1 cellular context compared by ENCODE assay signal in the genomic region with DNA sequence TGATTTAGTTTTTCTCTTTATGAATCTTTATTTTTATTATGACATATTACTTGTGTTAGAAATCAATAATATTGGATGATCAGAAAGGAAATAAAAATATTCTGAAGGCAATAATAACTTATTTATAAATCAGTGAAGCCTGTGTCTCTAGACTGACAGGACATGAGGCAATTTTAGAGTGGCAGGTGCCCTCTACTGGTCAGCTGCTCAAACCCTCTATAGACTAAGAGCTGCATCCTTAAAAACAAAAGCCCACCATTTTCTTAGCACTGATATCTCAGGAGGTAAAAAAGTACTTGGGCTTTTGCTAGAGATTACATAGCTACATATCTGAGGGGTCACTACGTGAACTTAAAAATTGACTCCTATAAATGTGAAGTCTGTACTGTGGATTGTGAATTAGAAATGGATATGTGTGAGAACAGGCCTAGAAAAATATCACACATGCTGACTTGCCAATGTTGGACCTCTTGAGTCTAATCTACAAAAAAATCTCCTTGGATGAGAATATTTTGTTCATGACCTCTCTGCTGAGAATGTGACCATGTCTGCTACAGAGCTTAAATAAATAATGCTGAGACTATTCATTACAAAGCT.
TF ChIP-seq lines count a peak whose summit lies in the region.

No MANE protein-coding gene starts in this region.

TF ChIP-seq in HepG2, 621 proteins besides CTCF, POLR2A, EP300 and RAD21 (continued from another document):
- TF ChIP-seq, protein P1, sequence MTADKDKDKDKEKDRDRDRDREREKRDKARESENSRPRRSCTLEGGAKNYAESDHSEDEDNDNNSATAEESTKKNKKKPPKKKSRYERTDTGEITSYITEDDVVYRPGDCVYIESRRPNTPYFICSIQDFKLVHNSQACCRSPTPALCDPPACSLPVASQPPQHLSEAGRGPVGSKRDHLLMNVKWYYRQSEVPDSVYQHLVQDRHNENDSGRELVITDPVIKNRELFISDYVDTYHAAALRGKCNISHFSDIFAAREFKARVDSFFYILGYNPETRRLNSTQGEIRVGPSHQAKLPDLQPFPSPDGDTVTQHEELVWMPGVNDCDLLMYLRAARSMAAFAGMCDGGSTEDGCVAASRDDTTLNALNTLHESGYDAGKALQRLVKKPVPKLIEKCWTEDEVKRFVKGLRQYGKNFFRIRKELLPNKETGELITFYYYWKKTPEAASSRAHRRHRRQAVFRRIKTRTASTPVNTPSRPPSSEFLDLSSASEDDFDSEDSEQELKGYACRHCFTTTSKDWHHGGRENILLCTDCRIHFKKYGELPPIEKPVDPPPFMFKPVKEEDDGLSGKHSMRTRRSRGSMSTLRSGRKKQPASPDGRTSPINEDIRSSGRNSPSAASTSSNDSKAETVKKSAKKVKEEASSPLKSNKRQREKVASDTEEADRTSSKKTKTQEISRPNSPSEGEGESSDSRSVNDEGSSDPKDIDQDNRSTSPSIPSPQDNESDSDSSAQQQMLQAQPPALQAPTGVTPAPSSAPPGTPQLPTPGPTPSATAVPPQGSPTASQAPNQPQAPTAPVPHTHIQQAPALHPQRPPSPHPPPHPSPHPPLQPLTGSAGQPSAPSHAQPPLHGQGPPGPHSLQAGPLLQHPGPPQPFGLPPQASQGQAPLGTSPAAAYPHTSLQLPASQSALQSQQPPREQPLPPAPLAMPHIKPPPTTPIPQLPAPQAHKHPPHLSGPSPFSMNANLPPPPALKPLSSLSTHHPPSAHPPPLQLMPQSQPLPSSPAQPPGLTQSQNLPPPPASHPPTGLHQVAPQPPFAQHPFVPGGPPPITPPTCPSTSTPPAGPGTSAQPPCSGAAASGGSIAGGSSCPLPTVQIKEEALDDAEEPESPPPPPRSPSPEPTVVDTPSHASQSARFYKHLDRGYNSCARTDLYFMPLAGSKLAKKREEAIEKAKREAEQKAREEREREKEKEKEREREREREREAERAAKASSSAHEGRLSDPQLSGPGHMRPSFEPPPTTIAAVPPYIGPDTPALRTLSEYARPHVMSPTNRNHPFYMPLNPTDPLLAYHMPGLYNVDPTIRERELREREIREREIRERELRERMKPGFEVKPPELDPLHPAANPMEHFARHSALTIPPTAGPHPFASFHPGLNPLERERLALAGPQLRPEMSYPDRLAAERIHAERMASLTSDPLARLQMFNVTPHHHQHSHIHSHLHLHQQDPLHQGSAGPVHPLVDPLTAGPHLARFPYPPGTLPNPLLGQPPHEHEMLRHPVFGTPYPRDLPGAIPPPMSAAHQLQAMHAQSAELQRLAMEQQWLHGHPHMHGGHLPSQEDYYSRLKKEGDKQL (CRISPR knock-in tag; IDR thresholded peaks at IDR 0.05; ENCODE audit: low read depth) = no peak
TF ChIP-seq in HepG2: peak in this region for 2.
